Comparison of ENCODE assay signal across 15 cellular contexts in genomic region chr3:190326930-190327329, GRCh38. TPM values are rescaled to one million over a fixed set of nuclear protein-coding genes. Genes with fewer than 3 reads are reported as not detected.
DNase-seq lines count a peak whose midpoint lies in the region; ATAC-seq and TF ChIP-seq lines count a peak whose summit lies in the region.
"Had no signal": no experiment of that assay in that cellular context is flagged by ENCODE, and none has a peak within 500 bp of the region (broad histone marks: within the 10 kb centered on the region; RNA-seq: fewer than 3 reads in every experiment).

No MANE protein-coding gene starts in this region.

- peak; percentile 52 for DNase-seq in AG09319 (ENCODE audit: extremely low read depth, low read depth)
- peak; percentile 44 for DNase-seq in NCI-H226
- DNase-seq in fibroblast of the aortic adventitia (ENCODE audit: low read depth) = peak; percentile 89
- DNase-seq in medulla oblongata (ENCODE audit: extremely low spot score) = peak; percentile 36
- DNase-seq in putamen (ENCODE audit: low spot score) = no peak
- no peak for DNase-seq in NCI-H524 (lab: John Stamatoyannopoulos, UW)
- no peak for DNase-seq in NCI-H2029 (lab: John Stamatoyannopoulos, UW)
- DNase-seq: activated CD4-positive, alpha-beta T cell treated with anti-CD3 and anti-CD28 coated beads, Interleukin-2, amount 10 ng/mL, durations not matched to agents 24 days and 14 days; activated T-cell treated with anti-CD3 and anti-CD28 coated beads, Interleukin-2, amount 50 U/mL, for 48 hours; DMS79 treated with DMSO at 0.1 percent for 48 hours; NCI-H1436; NCI-H526; stimulated activated CD4-positive, alpha-beta T cell treated with anti-CD3 and anti-CD28 coated beads, Interleukin-2, amount 100 ng/mL, for 24 hours had no signal

- no peak overlapping the region for H3K4me3 ChIP-seq in fibroblast of the aortic adventitia (ENCODE audit: low read depth, low read length)

- TF ChIP-seq CTCF in AG09319 (IDR thresholded peaks at IDR 0.05; ENCODE audit: low read depth, low read length) (peak; percentile 21), fibroblast of the aortic adventitia (IDR thresholded peaks at IDR 0.05; ENCODE audit: insufficient read depth, low read length) (peak; percentile 15)

- ATAC-seq in HG03469 (IDR thresholded peaks at IDR 0.05; ENCODE audit: unreplicated experiment) = no peak

RNA-seq across cellular contexts. Expression of gene CLDN1, which starts 4.7 kb away (rescaled TPM):
- 0.18 and 1.3 TPM in 2 replicates for total RNA-seq in fibroblast of the aortic adventitia (ENCODE audit: low replicate concordance)
- total RNA-seq: B cell had no signal

Comparison
In these comparisons a context has a peak if more than half of its experiments do, and no peak if none do; other contexts are left out.
1. DNase-seq: peak in AG09319 (single experiment), NCI-H226 (single experiment), fibroblast of the aortic adventitia (single experiment) and medulla oblongata (single experiment); none in putamen (single experiment), NCI-H524 (0 of 2) and NCI-H2029 (single experiment).